ENCODE assay signal across 12 cellular contexts in the genomic region with DNA sequence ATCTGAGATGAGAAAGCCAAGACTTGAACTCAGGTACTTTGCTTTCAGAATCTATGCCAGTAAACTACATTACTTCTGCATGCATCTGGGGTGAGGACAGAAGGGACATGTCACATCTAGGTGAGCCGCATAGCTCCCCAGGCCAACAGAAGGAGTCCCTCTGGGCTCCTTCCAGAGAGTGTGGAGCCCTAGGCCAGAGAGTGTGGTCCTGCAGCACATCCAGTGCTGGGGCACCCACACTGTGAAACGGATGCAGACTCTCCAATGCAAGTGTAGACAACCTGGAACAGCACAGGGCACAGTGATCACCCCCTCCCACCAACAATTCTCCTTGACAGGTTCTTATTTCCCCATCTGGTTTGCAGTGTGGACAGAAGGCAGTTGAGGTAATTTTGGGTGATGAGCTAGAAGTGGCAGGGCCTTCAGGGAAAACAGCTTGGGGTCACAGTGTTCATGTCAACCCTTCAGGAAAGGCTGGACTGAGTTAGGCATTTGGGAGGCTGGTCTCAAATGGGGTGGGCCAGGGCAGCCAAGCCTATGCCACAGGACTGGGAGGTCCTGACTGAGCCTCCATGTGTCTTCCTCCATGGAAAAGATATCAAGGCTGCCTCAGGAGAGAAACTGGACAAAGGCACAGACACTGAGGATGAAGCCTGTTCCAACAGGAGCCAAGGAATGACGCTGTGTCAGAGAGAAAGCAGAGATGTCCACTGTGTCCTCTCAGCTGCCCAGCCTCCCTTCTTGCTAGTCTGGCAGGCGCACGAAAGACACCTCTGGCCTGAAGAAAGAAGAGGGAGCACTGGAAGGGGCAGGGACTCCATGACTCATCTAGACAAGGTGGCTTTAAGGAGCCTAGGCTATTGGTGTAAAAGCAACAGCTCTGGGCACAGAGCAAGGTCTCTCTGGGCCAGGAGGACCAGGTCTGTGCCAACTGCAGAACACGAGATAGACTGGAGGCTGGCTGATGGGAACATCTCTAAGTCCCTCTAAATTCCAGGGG. TPM values are rescaled to one million over a fixed set of nuclear protein-coding genes. Genes with fewer than 3 reads are reported as not detected.
DNase-seq lines count a peak whose midpoint lies in the region; ATAC-seq and TF ChIP-seq lines count a peak whose summit lies in the region.
"Had no signal": no experiment of that assay in that cellular context is flagged by ENCODE, and none has a peak within 500 bp of the region (broad histone marks: within the 10 kb centered on the region; RNA-seq: fewer than 3 reads in every experiment).

No MANE protein-coding gene starts in this region.

- no peaks in the 10 kb centered on the region for H3K36me3 ChIP-seq in naive thymus-derived CD4-positive, alpha-beta T cell (ENCODE audit: control insufficient read depth in 2 of 3, insufficient read depth in 3 of 3, low read length in 3 of 3)
- H3K36me3 ChIP-seq in upper lobe of left lung = no peaks in the 10 kb centered on the region
- H3K36me3 ChIP-seq: BLaER1 had no signal

- no peaks in the 10 kb centered on the region for H3K9me3 ChIP-seq in naive thymus-derived CD4-positive, alpha-beta T cell (ENCODE audit: control insufficient read depth in 2 of 3, low read length in 3 of 3)
- no peaks in the 10 kb centered on the region for H3K9me3 ChIP-seq in upper lobe of left lung
- H3K9me3 ChIP-seq: BLaER1 had no signal

- ATAC-seq in Right ventricle myocardium superior (ENCODE audit: poor library complexity) (no peak), left cardiac atrium (no peak), upper lobe of left lung (ENCODE audit: low FRiP score in 2 of 2) (no peak), esophagus mucosa (no peak)
- ATAC-seq in naive thymus-derived CD4-positive, alpha-beta T cell = no peak

- H3K4me1 Mint-ChIP-seq in naive thymus-derived CD4-positive, alpha-beta T cell = peaks cover 28 to 48% (median 39%) of the 10 kb centered on the region in 7 donors

- DNase-seq in Right ventricle myocardium superior = peak; percentile 18
- DNase-seq in left cardiac atrium = no peak
- DNase-seq in coronary artery (ENCODE audit: low spot score) = no peak
- no peak for DNase-seq in naive thymus-derived CD4-positive, alpha-beta T cell
- no peak for DNase-seq in upper lobe of left lung
- DNase-seq in kidney glomerular epithelial cell (lab: John Stamatoyannopoulos, UW) = no peak
- no peak for DNase-seq in pons (ENCODE audit: low spot score)
- DNase-seq: NCI-H187, small intestine had no signal

- H3K36me3 Mint-ChIP-seq in naive thymus-derived CD4-positive, alpha-beta T cell = peaks cover 0 to 3% (median 0%) of the 10 kb centered on the region in 5 donors

- 90 to 91% methylated on average over 5 to 6 of the region's 6 CpGs for WGBS in upper lobe of left lung, 2 donors

- TF ChIP-seq EP300 in upper lobe of left lung (IDR thresholded peaks at IDR 0.05) = no peak

- no peaks in the 10 kb centered on the region for H3K9me3 Mint-ChIP-seq in naive thymus-derived CD4-positive, alpha-beta T cell

- TF ChIP-seq CTCF in coronary artery (IDR thresholded peaks at IDR 0.05) (no peak), upper lobe of left lung (IDR thresholded peaks at IDR 0.05) (no peak)

- intact Hi-C loops in Right ventricle myocardium superior (cut with DNase I) (no loop called here), left cardiac atrium (cut with DNase I) (no loop called here)
- intact Hi-C loops in naive thymus-derived CD4-positive, alpha-beta T cell (cut with micrococcal nuclease) = no loop called here

- H3K4me1 ChIP-seq in naive thymus-derived CD4-positive, alpha-beta T cell (ENCODE audit: control insufficient read depth in 2 of 2, insufficient read depth in 2 of 2, low read length in 2 of 2) = peaks cover 34 to 37% of the 10 kb centered on the region in 2 donors
- H3K4me1 ChIP-seq in upper lobe of left lung = peaks cover 35 to 60% (median 40%) of the 10 kb centered on the region in 4 donors

- H3K27ac ChIP-seq in coronary artery = peak overlapping the region; percentile 89 to 99
- no peak overlapping the region for H3K27ac ChIP-seq in naive thymus-derived CD4-positive, alpha-beta T cell (ENCODE audit: low read depth, low read length)
- H3K27ac ChIP-seq in upper lobe of left lung = peak overlapping the region in 3 of 4 donors; percentile 86 to 88 (median 88)
- H3K27ac ChIP-seq: BLaER1 had no signal

- no peak for TF ChIP-seq POLR2A in upper lobe of left lung (IDR thresholded peaks at IDR 0.05)

- H3K27me3 Mint-ChIP-seq in naive thymus-derived CD4-positive, alpha-beta T cell = peaks cover 0 to 41% (median 11%) of the 10 kb centered on the region in 5 donors

- peak overlapping the region in 4 of 9 donors; percentile 40 to 72 (median 58) for H3K27ac Mint-ChIP-seq in naive thymus-derived CD4-positive, alpha-beta T cell

- POLR2A ChIA-PET in naive thymus-derived CD4-positive, alpha-beta T cell (lab: Charles Lee) = interaction anchor here (1.8 kb wide), 1 partner anchor 109 kb away, joined by 4 read pairs; the partner anchor contains the start of gene ACAA1

- CTCF ChIA-PET in naive thymus-derived CD4-positive, alpha-beta T cell (lab: Charles Lee) = interaction anchor here (0.6 kb wide), 1 partner anchor 76 kb away, joined by 4 read pairs; no protein-coding TSS in a partner anchor

- H3K4me3 ChIP-seq in coronary artery (peak overlapping the region; percentile 99), upper lobe of left lung (peak overlapping the region in 1 of 4 donors; percentile 92)
- H3K4me3 ChIP-seq in naive thymus-derived CD4-positive, alpha-beta T cell (ENCODE audit: low read length) = no peak overlapping the region
- H3K4me3 ChIP-seq: BLaER1 had no signal

- peaks cover 0 to 3% of the 10 kb centered on the region in 2 donors for H3K27me3 ChIP-seq in naive thymus-derived CD4-positive, alpha-beta T cell (ENCODE audit: control insufficient read depth in 2 of 2, insufficient read depth in 2 of 2, low read length in 2 of 2)
- H3K27me3 ChIP-seq in upper lobe of left lung = peaks cover 0 to 7% (median 0%) of the 10 kb centered on the region in 4 donors

- peak overlapping the region; percentile 53 to 84 (median 70) for H3K4me3 Mint-ChIP-seq in naive thymus-derived CD4-positive, alpha-beta T cell

RNA-seq across cellular contexts. Expression of gene PLCD1, which starts 1.7 kb away (rescaled TPM):
- total RNA-seq in Right ventricle myocardium superior = 8.5 TPM
- total RNA-seq in left cardiac atrium = 10 to 100 TPM; 10.8 to 12.3 TPM
- 10 to 100 TPM; 18.4 to 44.0 (median 41.3) TPM for total RNA-seq in naive thymus-derived CD4-positive, alpha-beta T cell
- polyA plus RNA-seq in naive thymus-derived CD4-positive, alpha-beta T cell = 10 to 100 TPM; 13.1 to 26.3 TPM
- total RNA-seq in upper lobe of left lung = 10 to 100 TPM; 20.8 to 80.1 (median 36.1) TPM
- total RNA-seq in esophagus mucosa = 72.5 TPM

RNA-seq across cellular contexts. Expression of gene DLEC1, which starts 11.2 kb away (rescaled TPM):
- total RNA-seq in Right ventricle myocardium superior = 0.16 TPM
- total RNA-seq in left cardiac atrium = under 1 TPM; 0.29 to 0.82 TPM
- 1 to 10 TPM; 1.5 to 9.4 (median 7.5) TPM for total RNA-seq in naive thymus-derived CD4-positive, alpha-beta T cell
- under 1 TPM; 0.41 to 0.73 TPM for polyA plus RNA-seq in naive thymus-derived CD4-positive, alpha-beta T cell
- 10 to 100 TPM in 3 of 6 donors, 1 to 10 TPM in 3; 2.3 to 34.8 (median 14.3) TPM for total RNA-seq in upper lobe of left lung
- total RNA-seq in esophagus mucosa = 0.08 TPM
- total RNA-seq: HepG2 had no signal

RNA-seq across cellular contexts. Expression of gene VILL, which starts 37.2 kb away (rescaled TPM):
- total RNA-seq in Right ventricle myocardium superior = 4.0 TPM
- 1 to 10 TPM; 6.1 to 6.2 TPM for total RNA-seq in left cardiac atrium
- total RNA-seq in naive thymus-derived CD4-positive, alpha-beta T cell = 10 to 100 TPM; 22.4 to 43.3 (median 29.5) TPM
- 10 to 100 TPM; 15.7 to 28.9 TPM for polyA plus RNA-seq in naive thymus-derived CD4-positive, alpha-beta T cell
- total RNA-seq in upper lobe of left lung = 10 to 100 TPM in 5 of 6 donors, 1 to 10 TPM in 1; 5.6 to 41.9 (median 19.0) TPM
- total RNA-seq in esophagus mucosa = 6.1 TPM
